29 cellular contexts compared by ENCODE assay signal in genomic region chr10:51079331-51079730, GRCh38. TPM values are rescaled to one million over a fixed set of nuclear protein-coding genes. Genes with fewer than 3 reads are reported as not detected.
DNase-seq lines count a peak whose midpoint lies in the region; ATAC-seq and TF ChIP-seq lines count a peak whose summit lies in the region.
"Had no signal": no experiment of that assay in that cellular context is flagged by ENCODE, and none has a peak within 500 bp of the region (broad histone marks: within the 10 kb centered on the region; RNA-seq: fewer than 3 reads in every experiment).

No MANE protein-coding gene starts in this region.

- no peak for DNase-seq in breast epithelium (ENCODE audit: low spot score in 2 of 2)
- no peak for DNase-seq in mammary epithelial cell
- no peak for DNase-seq in esophagus muscularis mucosa (ENCODE audit: extremely low spot score)
- no peak for DNase-seq in vagina (ENCODE audit: extremely low spot score in 2 of 2)
- DNase-seq in body of pancreas = no peak
- no peak for DNase-seq in mesenteric fat pad (ENCODE audit: low spot score)
- DNase-seq in PC-9 = no peak
- DNase-seq: activated CD4-positive, alpha-beta T cell treated with anti-CD3 and anti-CD28 coated beads for 48 hours; activated gamma-delta T cell; activated naive CD8-positive, alpha-beta T cell treated with anti-CD3 and anti-CD28 coated beads, Interleukin-2, amount 10 ng/mL, durations not matched to agents 7 days and 5 days; activated T-cell treated with anti-CD3 and anti-CD28 coated beads, Interleukin-2, amount 50 U/mL, for 24 hours; effector CD4-positive, alpha-beta T cell; left colon; naive thymus-derived CD8-positive, alpha-beta T cell; NCI-H1048; NCI-H1694; NCI-H2171 treated with DMSO at 0.1 percent for 48 hours; NCI-H524; NK-92 treated with Interleukin-12 subunit alpha and Interleukin-12 subunit beta, amount 100 ng/mL, for 24 hours; PC-3; stimulated activated CD4-positive, alpha-beta T cell treated with anti-CD3 and anti-CD28 coated beads, Interleukin-1b, Interleukin-23, amount 100 ng/mL, for 48 hours had no signal

- no peak for TF ChIP-seq CTCF in breast epithelium (IDR thresholded peaks at IDR 0.05)
- no peak for TF ChIP-seq CTCF in mammary epithelial cell (conservative IDR thresholded peaks at IDR 0.05 in 1 of 2, IDR thresholded peaks at IDR 0.05 in 1 of 2; ENCODE audit: extremely low read depth in 1 of 2, insufficient read depth in 1 of 2, low read depth in 1 of 2, low read length in 2 of 2)
- TF ChIP-seq CTCF in esophagus muscularis mucosa (IDR thresholded peaks at IDR 0.05) = no peak
- no peak for TF ChIP-seq CTCF in vagina (IDR thresholded peaks at IDR 0.05)
- no peak for TF ChIP-seq CTCF in body of pancreas (IDR thresholded peaks at IDR 0.05)
- no peak for TF ChIP-seq CTCF in PC-9 (conservative IDR thresholded peaks at IDR 0.05)

- H3K27ac ChIP-seq in breast epithelium (peak overlapping the region; percentile 26 to 55), mammary epithelial cell (ENCODE audit: insufficient read depth, low read depth, low read length) (no peak overlapping the region), esophagus muscularis mucosa (replicated peaks in 1 of 4) (peak overlapping the region; percentile 38 to 58 (median 55)), muscle layer of duodenum (ENCODE audit: low read length) (peak overlapping the region; percentile 4), vagina (peak overlapping the region; percentile 11), body of pancreas (no peak overlapping the region), PC-9 (no peak overlapping the region)
- H3K27ac ChIP-seq: skin epidermis, VCaP had no signal

- POLR2A ChIA-PET in PC-9 (lab: Charles Lee; ENCODE audit: unreplicated experiment) = no interaction called here

- no TSS peak for BruUV-seq in mammary epithelial cell (replicated peaks; lab: Mats Ljungman, UMichigan)
- BruUV-seq in PC-9 (replicated peaks; lab: Mats Ljungman, UMichigan) = no TSS peak

- no peaks in the 10 kb centered on the region for H3K27me3 ChIP-seq in breast epithelium
- H3K27me3 ChIP-seq in mammary epithelial cell (ENCODE audit: insufficient read depth, low read length) = peaks cover 17% of the 10 kb centered on the region
- H3K27me3 ChIP-seq in esophagus muscularis mucosa = no peaks in the 10 kb centered on the region
- H3K27me3 ChIP-seq in muscle layer of duodenum (ENCODE audit: low read depth, low read length) = peaks cover 5% of the 10 kb centered on the region
- no peaks in the 10 kb centered on the region for H3K27me3 ChIP-seq in vagina
- H3K27me3 ChIP-seq in body of pancreas = no peaks in the 10 kb centered on the region
- H3K27me3 ChIP-seq in PC-9 (ENCODE audit: insufficient read depth, low read depth) = peaks cover 10% of the 10 kb centered on the region

- WGBS in mammary epithelial cell (ENCODE audit: low coverage, missing lambda C conversion rate) = 55% methylated on average over 1 of the region's 1 CpG
- 67% methylated on average over 1 of the region's 1 CpG for WGBS in esophagus muscularis mucosa
- 78 to 89% methylated on average over 1 of the region's 1 CpG for WGBS in body of pancreas, 2 donors

- no peak overlapping the region for H3K9ac ChIP-seq in mammary epithelial cell (ENCODE audit: insufficient read depth, low read length)

- H3K79me2 ChIP-seq in mammary epithelial cell (ENCODE audit: insufficient read depth, low read length) = no peaks in the 10 kb centered on the region
- H3K79me2 ChIP-seq in PC-9 (ENCODE audit: low read depth) = no peaks in the 10 kb centered on the region

- no peak overlapping the region for H3K4me3 ChIP-seq in breast epithelium
- no peak overlapping the region for H3K4me3 ChIP-seq in mammary epithelial cell (replicated peaks in 1 of 3; ENCODE audit: insufficient read depth in 1 of 3, low read depth in 2 of 3, low read length in 3 of 3)
- H3K4me3 ChIP-seq in esophagus muscularis mucosa = no peak overlapping the region
- H3K4me3 ChIP-seq in muscle layer of duodenum (ENCODE audit: low read depth in 1 of 2, low read length in 2 of 2) = no peak overlapping the region
- H3K4me3 ChIP-seq in vagina = no peak overlapping the region
- H3K4me3 ChIP-seq in body of pancreas = no peak overlapping the region
- H3K4me3 ChIP-seq in PC-9 = no peak overlapping the region
- H3K4me3 ChIP-seq: skin epidermis had no signal

- dilution Hi-C loops in mammary epithelial cell (cut with HindIII; ENCODE audit: low sequenced_read_pairs) = no loop called here

- H4K20me1 ChIP-seq in mammary epithelial cell (ENCODE audit: insufficient read depth, low read length) (no peaks in the 10 kb centered on the region), PC-9 (ENCODE audit: insufficient read depth) (no peaks in the 10 kb centered on the region)

- in situ Hi-C loops in mammary epithelial cell (cut with MboI; ENCODE audit: low sequenced_read_pairs in 2 of 2) = no loop called here

- H3K4me2 ChIP-seq in mammary epithelial cell (ENCODE audit: insufficient read depth, low read depth, low read length) (no peak overlapping the region), PC-9 (no peak overlapping the region)

- intact Hi-C loops in breast epithelium (cut with DNase I; ENCODE audit: low total_unique reads) = no loop called here
- intact Hi-C loops in mammary epithelial cell (cut with micrococcal nuclease) = no loop called here
- intact Hi-C loops in esophagus muscularis mucosa (cut with DNase I) = loop anchor here (10.0 kb wide), 1 partner anchor 155 kb away; no protein-coding TSS in a partner anchor
- intact Hi-C loops in vagina (cut with DNase I) = no loop called here
- intact Hi-C loops in body of pancreas (cut with DNase I) = no loop called here
- intact Hi-C loops in PC-9 (cut with micrococcal nuclease; ENCODE audit: unreplicated experiment) = no loop called here

- H3K9me3 ChIP-seq in breast epithelium = no peaks in the 10 kb centered on the region
- no peaks in the 10 kb centered on the region for H3K9me3 ChIP-seq in mammary epithelial cell (replicated peaks; ENCODE audit: insufficient read depth, low read length)
- H3K9me3 ChIP-seq in esophagus muscularis mucosa = no peaks in the 10 kb centered on the region
- H3K9me3 ChIP-seq in muscle layer of duodenum (ENCODE audit: control insufficient read depth in 1 of 2, low read length in 2 of 2) = no peaks in the 10 kb centered on the region
- no peaks in the 10 kb centered on the region for H3K9me3 ChIP-seq in vagina
- H3K9me3 ChIP-seq in body of pancreas = no peaks in the 10 kb centered on the region
- H3K9me3 ChIP-seq in PC-9 (ENCODE audit: insufficient read depth, low read depth) = no peaks in the 10 kb centered on the region

- CTCF ChIA-PET in mammary epithelial cell (lab: Charles Lee; ENCODE audit: low non-redundant PET) (no interaction called here), PC-9 (lab: Charles Lee) (no interaction called here)

- ATAC-seq in body of pancreas = no peak
- ATAC-seq: HepG2; left colon; naive thymus-derived CD8-positive, alpha-beta T cell; PC-3; Right ventricle myocardium inferior; SK-N-SH treated with all-trans-retinoic acid at 6 μM for 48 hours had no signal

- H2AFZ ChIP-seq in mammary epithelial cell (ENCODE audit: low read depth, low read length) = no peak overlapping the region
- no peak overlapping the region for H2AFZ ChIP-seq in PC-9

- no peaks in the 10 kb centered on the region for H3F3A ChIP-seq in PC-9 (ENCODE audit: insufficient read depth, low read depth)

- H3K36me3 ChIP-seq in breast epithelium = no peaks in the 10 kb centered on the region
- H3K36me3 ChIP-seq in mammary epithelial cell (ENCODE audit: insufficient read depth, low read length) = no peaks in the 10 kb centered on the region
- H3K36me3 ChIP-seq in esophagus muscularis mucosa = no peaks in the 10 kb centered on the region
- H3K36me3 ChIP-seq in muscle layer of duodenum (ENCODE audit: control insufficient read depth in 1 of 2, insufficient read depth in 2 of 2, low read length in 2 of 2) = no peaks in the 10 kb centered on the region
- no peaks in the 10 kb centered on the region for H3K36me3 ChIP-seq in vagina
- H3K36me3 ChIP-seq in body of pancreas (replicated peaks in 1 of 2; ENCODE audit: insufficient read depth in 1 of 2, low read depth in 2 of 2) = no peaks in the 10 kb centered on the region
- no peaks in the 10 kb centered on the region for H3K36me3 ChIP-seq in PC-9 (ENCODE audit: low read depth)

- H3K9me2 ChIP-seq in PC-9 (ENCODE audit: insufficient read depth) = no peaks in the 10 kb centered on the region

- no peak for TF ChIP-seq POLR2A in breast epithelium (IDR thresholded peaks at IDR 0.05)
- TF ChIP-seq POLR2A in esophagus muscularis mucosa (IDR thresholded peaks at IDR 0.05; ENCODE audit: low read depth) = no peak
- no peak for TF ChIP-seq POLR2A in vagina (IDR thresholded peaks at IDR 0.05)
- TF ChIP-seq POLR2A in body of pancreas (IDR thresholded peaks at IDR 0.05) = no peak

- TF ChIP-seq EP300 in esophagus muscularis mucosa (IDR thresholded peaks at IDR 0.05) = no peak

- H3K4me1 ChIP-seq in breast epithelium = no peaks in the 10 kb centered on the region
- H3K4me1 ChIP-seq in mammary epithelial cell (ENCODE audit: insufficient read depth, low read length) = peaks cover 6% of the 10 kb centered on the region
- H3K4me1 ChIP-seq in esophagus muscularis mucosa = peaks cover 21 to 72% (median 63%) of the 10 kb centered on the region in 4 donors
- H3K4me1 ChIP-seq in muscle layer of duodenum (ENCODE audit: control insufficient read depth in 1 of 2, insufficient read depth in 2 of 2, low read length in 2 of 2) = peaks cover 0 to 12% of the 10 kb centered on the region in 2 donors
- H3K4me1 ChIP-seq in vagina = peaks cover 8% of the 10 kb centered on the region
- H3K4me1 ChIP-seq in body of pancreas = peaks cover 9% of the 10 kb centered on the region
- H3K4me1 ChIP-seq in PC-9 (replicated peaks; ENCODE audit: insufficient read depth) = no peaks in the 10 kb centered on the region

RNA-seq across cellular contexts. Expression of gene PRKG1, which starts 5.0 kb away (rescaled TPM):
- total RNA-seq in breast epithelium (10 to 100 TPM; 10.9 to 36.9 (median 19.7) TPM), mammary epithelial cell (1 to 10 TPM in 1 of 2 donors, under 1 TPM in 1; 0.45 to 2.2 TPM), esophagus muscularis mucosa (10 to 100 TPM; 24.5 to 46.1 (median 37.1) TPM), vagina (17.9 TPM), body of pancreas (10 to 100 TPM; 14.2 to 18.9 TPM), mesenteric fat pad (12.9 TPM), PC-9 (2021) (0.68 and 0.70 TPM in 2 replicates)
- 0.03 TPM for polyA plus RNA-seq in mammary epithelial cell
- polyA minus RNA-seq in mammary epithelial cell = not detected
- total RNA-seq: activated CD8-positive, alpha-beta memory T cell treated with anti-CD3 and anti-CD28 coated beads for 36 hours; activated naive CD8-positive, alpha-beta T cell treated with anti-CD3 and anti-CD28 coated beads, Interleukin-2, amount 10 ng/mL, durations not matched to agents 7 days and 5 days; HepG2; naive thymus-derived CD8-positive, alpha-beta T cell; T-helper 2 cell treated with Interferon-gamma antibody and Interleukin-4, amounts not matched to agents 100 ng/mL and 5 ng/mL, for 36 hours had no signal
- polyA plus RNA-seq: naive thymus-derived CD8-positive, alpha-beta T cell had no signal

Comparison
In these comparisons a context has a peak if more than half of its experiments do, and no peak if none do; other contexts are left out.
1. H3K27ac ChIP-seq: peak in breast epithelium (2 of 2), esophagus muscularis mucosa (4 of 4), muscle layer of duodenum (single experiment) and vagina (single experiment); none in mammary epithelial cell (single experiment), body of pancreas (0 of 4) and PC-9 (single experiment).